In the genomic region with DNA sequence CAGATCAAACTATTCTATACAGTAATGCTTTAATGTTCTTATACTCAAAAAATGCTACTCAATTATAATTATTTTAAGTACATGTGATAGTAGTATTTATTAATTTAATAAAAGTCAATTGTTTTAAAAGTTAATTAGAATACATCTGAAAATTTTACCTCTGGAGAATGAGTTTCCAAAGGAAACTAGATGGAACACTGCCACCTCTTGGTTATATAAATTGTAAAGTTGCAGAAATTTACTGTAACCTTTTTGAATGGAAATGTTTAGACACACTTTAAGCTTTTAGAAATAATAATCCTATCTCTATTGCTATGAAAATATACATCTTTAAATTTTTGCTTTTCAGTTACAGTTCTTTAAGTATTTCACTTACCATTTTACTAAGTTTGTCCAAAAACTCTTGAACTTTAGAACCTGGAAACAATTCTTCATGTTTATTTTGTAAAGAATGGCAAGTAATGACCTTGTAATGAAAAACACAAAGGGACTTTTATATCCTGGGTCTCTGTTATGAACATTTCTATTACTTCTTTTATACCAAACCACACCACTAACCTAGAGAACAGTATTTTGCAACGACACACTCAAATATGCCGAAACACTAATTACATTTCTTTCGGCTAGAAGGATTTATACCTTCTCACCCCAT, we compare ENCODE assay signal across 2 cellular contexts.
TF ChIP-seq lines count a peak whose summit lies in the region.

No MANE protein-coding gene starts in this region.

TF ChIP-seq in SK-N-SH treated with all-trans-retinoic acid at 6 μM for 48 hours, 23 proteins besides CTCF, POLR2A, EP300 and RAD21 (continued from another document):
- TF ChIP-seq, protein P1, sequence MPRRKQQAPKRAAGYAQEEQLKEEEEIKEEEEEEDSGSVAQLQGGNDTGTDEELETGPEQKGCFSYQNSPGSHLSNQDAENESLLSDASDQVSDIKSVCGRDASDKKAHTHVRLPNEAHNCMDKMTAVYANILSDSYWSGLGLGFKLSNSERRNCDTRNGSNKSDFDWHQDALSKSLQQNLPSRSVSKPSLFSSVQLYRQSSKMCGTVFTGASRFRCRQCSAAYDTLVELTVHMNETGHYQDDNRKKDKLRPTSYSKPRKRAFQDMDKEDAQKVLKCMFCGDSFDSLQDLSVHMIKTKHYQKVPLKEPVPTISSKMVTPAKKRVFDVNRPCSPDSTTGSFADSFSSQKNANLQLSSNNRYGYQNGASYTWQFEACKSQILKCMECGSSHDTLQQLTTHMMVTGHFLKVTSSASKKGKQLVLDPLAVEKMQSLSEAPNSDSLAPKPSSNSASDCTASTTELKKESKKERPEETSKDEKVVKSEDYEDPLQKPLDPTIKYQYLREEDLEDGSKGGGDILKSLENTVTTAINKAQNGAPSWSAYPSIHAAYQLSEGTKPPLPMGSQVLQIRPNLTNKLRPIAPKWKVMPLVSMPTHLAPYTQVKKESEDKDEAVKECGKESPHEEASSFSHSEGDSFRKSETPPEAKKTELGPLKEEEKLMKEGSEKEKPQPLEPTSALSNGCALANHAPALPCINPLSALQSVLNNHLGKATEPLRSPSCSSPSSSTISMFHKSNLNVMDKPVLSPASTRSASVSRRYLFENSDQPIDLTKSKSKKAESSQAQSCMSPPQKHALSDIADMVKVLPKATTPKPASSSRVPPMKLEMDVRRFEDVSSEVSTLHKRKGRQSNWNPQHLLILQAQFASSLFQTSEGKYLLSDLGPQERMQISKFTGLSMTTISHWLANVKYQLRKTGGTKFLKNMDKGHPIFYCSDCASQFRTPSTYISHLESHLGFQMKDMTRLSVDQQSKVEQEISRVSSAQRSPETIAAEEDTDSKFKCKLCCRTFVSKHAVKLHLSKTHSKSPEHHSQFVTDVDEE (CRISPR knock-in tag; IDR thresholded peaks at IDR 0.05), result no peak

TF ChIP-seq in WTC11, 78 proteins besides CTCF, POLR2A, EP300 and RAD21 (continued from another document):
- TF ChIP-seq, protein P2, sequence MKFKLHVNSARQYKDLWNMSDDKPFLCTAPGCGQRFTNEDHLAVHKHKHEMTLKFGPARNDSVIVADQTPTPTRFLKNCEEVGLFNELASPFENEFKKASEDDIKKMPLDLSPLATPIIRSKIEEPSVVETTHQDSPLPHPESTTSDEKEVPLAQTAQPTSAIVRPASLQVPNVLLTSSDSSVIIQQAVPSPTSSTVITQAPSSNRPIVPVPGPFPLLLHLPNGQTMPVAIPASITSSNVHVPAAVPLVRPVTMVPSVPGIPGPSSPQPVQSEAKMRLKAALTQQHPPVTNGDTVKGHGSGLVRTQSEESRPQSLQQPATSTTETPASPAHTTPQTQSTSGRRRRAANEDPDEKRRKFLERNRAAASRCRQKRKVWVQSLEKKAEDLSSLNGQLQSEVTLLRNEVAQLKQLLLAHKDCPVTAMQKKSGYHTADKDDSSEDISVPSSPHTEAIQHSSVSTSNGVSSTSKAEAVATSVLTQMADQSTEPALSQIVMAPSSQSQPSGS (CRISPR knock-in tag; IDR thresholded peaks at IDR 0.05; ENCODE audit: borderline replicate concordance, low read depth), result no peak
- TF ChIP-seq, protein P3, sequence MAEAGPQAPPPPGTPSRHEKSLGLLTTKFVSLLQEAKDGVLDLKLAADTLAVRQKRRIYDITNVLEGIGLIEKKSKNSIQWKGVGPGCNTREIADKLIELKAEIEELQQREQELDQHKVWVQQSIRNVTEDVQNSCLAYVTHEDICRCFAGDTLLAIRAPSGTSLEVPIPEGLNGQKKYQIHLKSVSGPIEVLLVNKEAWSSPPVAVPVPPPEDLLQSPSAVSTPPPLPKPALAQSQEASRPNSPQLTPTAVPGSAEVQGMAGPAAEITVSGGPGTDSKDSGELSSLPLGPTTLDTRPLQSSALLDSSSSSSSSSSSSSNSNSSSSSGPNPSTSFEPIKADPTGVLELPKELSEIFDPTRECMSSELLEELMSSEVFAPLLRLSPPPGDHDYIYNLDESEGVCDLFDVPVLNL (CRISPR knock-in tag; IDR thresholded peaks at IDR 0.05; ENCODE audit: borderline replicate concordance, low read depth), result no peak
- TF ChIP-seq CREM (CRISPR knock-in tag; IDR thresholded peaks at IDR 0.05) (no peak), ZNF232 (CRISPR knock-in tag; IDR thresholded peaks at IDR 0.05) (no peak), ZNF317 (CRISPR knock-in tag; IDR thresholded peaks at IDR 0.05; ENCODE audit: borderline replicate concordance, low read depth) (no peak), RELA (CRISPR knock-in tag; IDR thresholded peaks at IDR 0.05; ENCODE audit: borderline replicate concordance) (no peak), NR2C2 (CRISPR knock-in tag; IDR thresholded peaks at IDR 0.05) (no peak), NFE2L1 (CRISPR knock-in tag; IDR thresholded peaks at IDR 0.05) (no peak), JAZF1 (CRISPR knock-in tag; IDR thresholded peaks at IDR 0.05) (no peak)
- TF ChIP-seq, protein P4, sequence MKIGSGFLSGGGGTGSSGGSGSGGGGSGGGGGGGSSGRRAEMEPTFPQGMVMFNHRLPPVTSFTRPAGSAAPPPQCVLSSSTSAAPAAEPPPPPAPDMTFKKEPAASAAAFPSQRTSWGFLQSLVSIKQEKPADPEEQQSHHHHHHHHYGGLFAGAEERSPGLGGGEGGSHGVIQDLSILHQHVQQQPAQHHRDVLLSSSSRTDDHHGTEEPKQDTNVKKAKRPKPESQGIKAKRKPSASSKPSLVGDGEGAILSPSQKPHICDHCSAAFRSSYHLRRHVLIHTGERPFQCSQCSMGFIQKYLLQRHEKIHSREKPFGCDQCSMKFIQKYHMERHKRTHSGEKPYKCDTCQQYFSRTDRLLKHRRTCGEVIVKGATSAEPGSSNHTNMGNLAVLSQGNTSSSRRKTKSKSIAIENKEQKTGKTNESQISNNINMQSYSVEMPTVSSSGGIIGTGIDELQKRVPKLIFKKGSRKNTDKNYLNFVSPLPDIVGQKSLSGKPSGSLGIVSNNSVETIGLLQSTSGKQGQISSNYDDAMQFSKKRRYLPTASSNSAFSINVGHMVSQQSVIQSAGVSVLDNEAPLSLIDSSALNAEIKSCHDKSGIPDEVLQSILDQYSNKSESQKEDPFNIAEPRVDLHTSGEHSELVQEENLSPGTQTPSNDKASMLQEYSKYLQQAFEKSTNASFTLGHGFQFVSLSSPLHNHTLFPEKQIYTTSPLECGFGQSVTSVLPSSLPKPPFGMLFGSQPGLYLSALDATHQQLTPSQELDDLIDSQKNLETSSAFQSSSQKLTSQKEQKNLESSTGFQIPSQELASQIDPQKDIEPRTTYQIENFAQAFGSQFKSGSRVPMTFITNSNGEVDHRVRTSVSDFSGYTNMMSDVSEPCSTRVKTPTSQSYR (CRISPR knock-in tag; IDR thresholded peaks at IDR 0.05), result no peak
- TF ChIP-seq, protein P5, sequence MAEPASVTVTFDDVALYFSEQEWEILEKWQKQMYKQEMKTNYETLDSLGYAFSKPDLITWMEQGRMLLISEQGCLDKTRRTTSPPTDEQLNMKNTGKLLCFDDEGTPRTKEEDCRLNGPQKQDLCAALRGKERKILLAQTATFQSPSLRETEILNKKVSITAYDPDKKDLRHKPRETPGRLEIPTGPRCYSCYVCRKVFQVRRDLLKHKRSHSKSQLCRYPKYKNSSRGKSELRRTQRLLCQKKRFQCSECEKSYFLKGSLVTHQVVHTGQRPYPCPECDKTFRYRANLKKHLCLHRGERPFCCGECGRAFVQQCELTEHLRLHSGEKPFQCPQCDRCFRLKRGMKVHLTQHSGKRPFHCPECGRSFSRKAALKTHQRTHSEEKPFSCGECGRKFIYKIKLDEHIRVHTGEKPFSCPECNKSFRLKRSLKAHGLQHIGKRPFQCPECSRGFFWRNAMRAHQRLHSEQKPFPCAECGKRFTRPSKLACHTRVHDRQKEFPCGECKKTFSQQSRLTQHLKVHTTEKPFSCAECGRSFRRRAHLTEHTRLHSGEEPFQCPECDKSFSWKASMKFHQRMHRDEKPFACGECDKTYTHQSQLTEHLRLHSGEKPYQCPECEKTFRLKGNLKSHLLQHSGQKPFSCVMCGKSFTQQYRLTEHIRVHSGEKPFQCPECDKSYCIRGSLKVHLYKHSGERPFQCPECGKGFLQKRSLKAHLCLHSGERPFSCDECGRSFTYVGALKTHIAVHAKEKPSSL (CRISPR knock-in tag; conservative IDR thresholded peaks at IDR 0.05), result no peak
- TF ChIP-seq, protein P6, sequence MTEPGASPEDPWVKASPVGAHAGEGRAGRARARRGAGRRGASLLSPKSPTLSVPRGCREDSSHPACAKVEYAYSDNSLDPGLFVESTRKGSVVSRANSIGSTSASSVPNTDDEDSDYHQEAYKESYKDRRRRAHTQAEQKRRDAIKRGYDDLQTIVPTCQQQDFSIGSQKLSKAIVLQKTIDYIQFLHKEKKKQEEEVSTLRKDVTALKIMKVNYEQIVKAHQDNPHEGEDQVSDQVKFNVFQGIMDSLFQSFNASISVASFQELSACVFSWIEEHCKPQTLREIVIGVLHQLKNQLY (CRISPR knock-in tag; IDR thresholded peaks at IDR 0.05), result no peak
TF ChIP-seq in WTC11: peak in this region for 0.
